17 cellular contexts compared by ENCODE assay signal in genomic region chr3:111811811-111812210, GRCh38.
"Had no signal": no experiment of that assay in that cellular context is flagged by ENCODE, and none has a peak within 500 bp of the region (broad histone marks: within the 10 kb centered on the region; RNA-seq: fewer than 3 reads in every experiment).

No MANE protein-coding gene starts in this region.

- H3K4me3 ChIP-seq: colonic mucosa, left lung, right lobe of liver, spleen, suprapubic skin, upper lobe of left lung had no signal

- ATAC-seq: esophagus mucosa, left lung, right lobe of liver had no signal

- H3K27me3 ChIP-seq: colonic mucosa, left lung, right lobe of liver, spleen, suprapubic skin, upper lobe of left lung had no signal

- H3K27ac ChIP-seq: colonic mucosa, left lung, right lobe of liver, spleen, suprapubic skin, upper lobe of left lung had no signal

- H3K36me3 ChIP-seq: colonic mucosa, left lung, right lobe of liver, spleen, suprapubic skin, upper lobe of left lung had no signal

- H3K27me3 Mint-ChIP-seq: stimulated activated naive CD8-positive, alpha-beta T cell treated with anti-CD3 and anti-CD28 coated beads, Interleukin-15, Interleukin-2, amounts not matched to agents 100 ng/mL and 50 ng/mL, for 24 hours had no signal

- H3K9me3 ChIP-seq: colonic mucosa, right lobe of liver, suprapubic skin had no signal

- H3K27ac Mint-ChIP-seq: activated naive CD4-positive, alpha-beta T cell treated with anti-CD3 and anti-CD28 coated beads for 36 hours; activated T-helper 2 cell treated with anti-CD3 and anti-CD28 coated beads, Interferon-gamma antibody, Interleukin-2, Interleukin-4, amounts not matched to agents 10 μg/mL and 5 μg/mL and 100 μg/mL, durations not matched to agents 14 hours and 24 hours and 36 hours; nephron progenitor cell; stimulated activated naive CD8-positive, alpha-beta T cell treated with anti-CD3 and anti-CD28 coated beads, Interleukin-15, Interleukin-2, amounts not matched to agents 100 ng/mL and 50 ng/mL, for 24 hours had no signal

- H3K9me3 Mint-ChIP-seq: activated naive CD4-positive, alpha-beta T cell treated with anti-CD3 and anti-CD28 coated beads for 36 hours; stimulated activated naive CD8-positive, alpha-beta T cell treated with anti-CD3 and anti-CD28 coated beads, Interleukin-15, Interleukin-2, amounts not matched to agents 100 ng/mL and 50 ng/mL, for 24 hours had no signal

- H3K4me3 Mint-ChIP-seq: activated naive CD4-positive, alpha-beta T cell treated with anti-CD3 and anti-CD28 coated beads for 36 hours; nephron progenitor cell; stimulated activated naive CD8-positive, alpha-beta T cell treated with anti-CD3 and anti-CD28 coated beads, Interleukin-15, Interleukin-2, amounts not matched to agents 100 ng/mL and 50 ng/mL, for 24 hours had no signal

- DNase-seq: activated CD4-positive, CD25-positive, alpha-beta regulatory T cell treated with anti-CD3 and anti-CD28 coated beads, Interleukin-2, amount 50 U/mL, for 72 hours; activated naive CD4-positive, alpha-beta T cell treated with anti-CD3 and anti-CD28 coated beads for 36 hours; activated T-cell treated with anti-CD3 and anti-CD28 coated beads, Interleukin-2, amount 50 U/mL, for 1 hour; caudate nucleus; colonic mucosa; kidney; left lung; nephron progenitor cell; occipital lobe; right lobe of liver; spleen; T-helper 1 cell; upper lobe of left lung had no signal

- H3K4me1 ChIP-seq: colonic mucosa, left lung, spleen had no signal
